In genomic region chr22:20437253-20438065, GRCh38 we compare ENCODE assay signal across 9 cellular contexts. TPM values are rescaled to one million over a fixed set of nuclear protein-coding genes. Genes with fewer than 3 reads are reported as not detected.
A peak's percentile ranks its signal among the peaks of the same experiment; 100 is the strongest.
DNase-seq lines count a peak whose midpoint lies in the region; ATAC-seq, FAIRE-seq and TF ChIP-seq lines count a peak whose summit lies in the region.
"Had no signal": no experiment of that assay in that cellular context is flagged by ENCODE, and none has a peak within 500 bp of the region (broad histone marks: within the 10 kb centered on the region; RNA-seq: fewer than 3 reads in every experiment).

Gene SCARF2, minus strand, starts transcription at chr22:20437825. Its CDS starts 71 bp downstream, at chr22:20437754.

- no peaks in the 10 kb centered on the region for H3K9me3 ChIP-seq in subcutaneous abdominal adipose tissue (ENCODE audit: control insufficient read depth in 5 of 5, low read length in 5 of 5)

- H3K4me3 Mint-ChIP-seq in HFFc6, result peak within 1 kb of the TSS; percentile 99

- no peak within 1 kb of the TSS for H3K27ac ChIP-seq in subcutaneous abdominal adipose tissue (ENCODE audit: low read depth, low read length)

- H3K4me3 ChIP-seq in AG09309 (ENCODE audit: control insufficient read depth, low read depth, low read length), result peak within 1 kb of the TSS; percentile 91
- peak within 1 kb of the TSS; percentile 40 for H3K4me3 ChIP-seq in bronchial epithelial cell (ENCODE audit: low read depth, low read length)
- H3K4me3 ChIP-seq in subcutaneous abdominal adipose tissue (ENCODE audit: low read depth in 1 of 5, low read length in 5 of 5), result peak within 1 kb of the TSS; percentile 67 to 78 (median 68)

- H3K27me3 Mint-ChIP-seq in HFFc6 (ENCODE audit: insufficient read depth), result peaks cover 8% of the 10 kb centered on the region

- H3K36me3 Mint-ChIP-seq in HFFc6 (ENCODE audit: low read depth), result peaks cover 9% of the 10 kb centered on the region; the same call in 1 of the 2 replicates

- no peak for DNase-seq in AG09309 (ENCODE audit: low read depth)
- DNase-seq in HFFc6, result no peak
- no peak for DNase-seq in bronchial epithelial cell (ENCODE audit: low read depth)
- DNase-seq in left lobe of liver (ENCODE audit: low spot score), result no peak
- no peak for DNase-seq in foreskin melanocyte
- DNase-seq in putamen (ENCODE audit: low spot score), result no peak
- DNase-seq in DMS153 (lab: John Stamatoyannopoulos, UW), result no peak

- peaks cover 22% of the 10 kb centered on the region for H3K27me3 ChIP-seq in bronchial epithelial cell (ENCODE audit: control insufficient read depth, insufficient read depth, low read length)
- peaks cover 0 to 10% (median 2%) of the 10 kb centered on the region in 5 donors for H3K27me3 ChIP-seq in subcutaneous abdominal adipose tissue (ENCODE audit: control insufficient read depth in 5 of 5, insufficient read depth in 4 of 5, low read length in 5 of 5)

- H3K4me1 Mint-ChIP-seq in HFFc6 (ENCODE audit: low read depth), result peaks cover 42% of the 10 kb centered on the region

- TF ChIP-seq CTCF in AG09309 (IDR thresholded peaks at IDR 0.05; ENCODE audit: control insufficient read depth, insufficient read depth, low read depth, low read length, missing control alignments) (no peak), HFFc6 (IDR thresholded peaks at IDR 0.05) (no peak), bronchial epithelial cell (IDR thresholded peaks at IDR 0.05; ENCODE audit: insufficient read depth, low read length, severe bottlenecking) (no peak)

- no peaks in the 10 kb centered on the region for H3K9me3 Mint-ChIP-seq in HFFc6

- H3K27ac Mint-ChIP-seq in HFFc6, result peak within 1 kb of the TSS; percentile 87

- ATAC-seq in left lobe of liver, result peak; percentile 36

- H3K36me3 ChIP-seq in bronchial epithelial cell (ENCODE audit: control insufficient read depth, insufficient read depth, low read length), result peaks cover 1% of the 10 kb centered on the region
- peaks cover 0 to 20% (median 8%) of the 10 kb centered on the region in 5 donors for H3K36me3 ChIP-seq in subcutaneous abdominal adipose tissue (ENCODE audit: control insufficient read depth in 5 of 5, insufficient read depth in 5 of 5, low read length in 5 of 5)

- H3K9ac ChIP-seq in subcutaneous abdominal adipose tissue (ENCODE audit: low read length in 5 of 5), result peak within 1 kb of the TSS in 3 of 5 donors; percentile 31 to 84 (median 82)

- FAIRE-seq in bronchial epithelial cell (lab: Jason Lieb, UNC), result no peak
- FAIRE-seq: islet of Langerhans had no signal

- peaks cover 0 to 53% (median 40%) of the 10 kb centered on the region in 5 donors for H3K4me1 ChIP-seq in subcutaneous abdominal adipose tissue (ENCODE audit: control insufficient read depth in 5 of 5, insufficient read depth in 5 of 5, low read length in 5 of 5)

RNA-seq across cellular contexts. Expression of gene SCARF2, which starts in this region (rescaled TPM):
- 10 to 100 TPM; 65.1 to 92.3 (median 68.9) TPM for total RNA-seq in HFFc6 (2021; fragmentation: NEBNext Ultra II Directional; extraction: Animal tissue kit (Norgen Biotek cat#: 25700))
- total RNA-seq in bronchial epithelial cell (0.26 and 0.53 TPM in 2 replicates), left lobe of liver (2.2 TPM)

Comparison
In these comparisons a context has a peak if more than half of its experiments do, and no peak if none do; other contexts are left out.
1. RNA of gene SCARF2 (total RNA-seq): 65.1 to 92.3 TPM in HFFc6; 2.2 TPM in left lobe of liver (single experiment) and 0.26 to 0.53 TPM in bronchial epithelial cell; every median in the first group is over 10 times any median in the second.
2. H3K4me3 ChIP-seq: peak in every context shown above with its lines; median percentile 91 in AG09309; 68 in subcutaneous abdominal adipose tissue; 40 in bronchial epithelial cell.